9 cellular contexts compared by ENCODE assay signal in the genomic region with DNA sequence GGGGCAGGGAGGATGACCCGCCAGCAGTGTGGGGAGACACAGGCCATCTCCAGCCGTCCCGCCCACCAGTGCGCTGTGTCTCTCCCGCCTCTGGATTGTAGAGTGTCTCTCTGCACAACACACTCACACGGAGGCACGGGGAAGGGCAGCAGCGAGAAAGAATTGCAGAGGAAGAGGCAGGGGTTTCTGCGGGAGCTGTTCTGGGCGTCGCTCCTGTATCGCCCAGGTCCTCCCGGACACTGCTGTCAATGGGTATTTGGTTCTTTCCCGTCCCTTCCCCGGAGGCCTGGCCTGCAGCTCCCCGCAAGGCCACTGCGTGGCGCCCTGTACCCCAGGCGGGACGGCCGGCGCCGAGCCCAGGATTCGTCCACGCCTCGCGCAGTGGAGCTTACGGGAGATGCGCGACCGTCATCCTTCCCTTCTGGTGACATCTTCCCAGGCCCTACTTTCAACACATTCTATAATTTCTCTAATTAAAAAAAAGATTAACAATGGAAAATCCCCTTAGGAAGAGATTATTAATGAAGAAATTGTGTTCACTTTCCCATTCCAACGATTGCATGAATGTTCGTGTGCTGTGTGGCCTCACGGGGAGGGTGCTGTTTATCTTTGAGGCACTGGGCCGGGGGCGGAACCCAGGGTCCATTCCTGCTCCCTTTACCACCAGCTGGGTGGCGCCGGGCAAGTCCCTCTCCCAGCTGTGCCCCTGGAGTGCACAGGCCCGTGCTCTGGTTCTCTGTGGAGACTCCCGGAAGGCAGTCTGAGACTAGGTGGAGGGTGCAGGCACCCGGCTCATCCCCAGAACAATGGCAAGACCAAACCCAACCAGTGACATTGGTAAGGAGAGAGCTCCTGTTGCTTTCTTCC.
A peak's percentile ranks its signal among the peaks of the same experiment; 100 is the strongest.
DNase-seq lines count a peak whose midpoint lies in the region; ATAC-seq, FAIRE-seq and TF ChIP-seq lines count a peak whose summit lies in the region.
"Had no signal": no experiment of that assay in that cellular context is flagged by ENCODE, and none has a peak within 500 bp of the region (broad histone marks: within the 10 kb centered on the region; RNA-seq: fewer than 3 reads in every experiment).

No MANE protein-coding gene starts in this region.

- no peak overlapping the region for H4K91ac ChIP-seq in H1 (replicated peaks; ENCODE audit: insufficient read length, low read length)

- no peak overlapping the region for H3K4ac ChIP-seq in H1 (replicated peaks; ENCODE audit: insufficient read length, low read depth, low read length)

- TF ChIP-seq EP300 in H1 (IDR thresholded peaks at IDR 0.05; ENCODE audit: borderline replicate concordance in 1 of 2, low read depth in 2 of 2, low read length in 2 of 2) (no peak), neural cell (conservative IDR thresholded peaks at IDR 0.05; ENCODE audit: poor library complexity, severe bottlenecking) (no peak)

- H3K27me3 ChIP-seq in H1 (replicated peaks in 1 of 4; ENCODE audit: control insufficient read depth in 3 of 4, extremely low read depth in 1 of 4, insufficient read depth in 3 of 4, low read length in 3 of 4) (peaks cover 0 to 27% (median 10%) of the 10 kb centered on the region in 4 experiments; a peak in 5 of 7 replicates), neural cell (ENCODE audit: insufficient read depth, low read depth, low read length) (no peaks in the 10 kb centered on the region), vagina (no peaks in the 10 kb centered on the region)

- H4K5ac ChIP-seq in H1 (ENCODE audit: insufficient read length, low read depth, low read length) = no peak overlapping the region

- 34% methylated on average over 41 of the region's 41 CpGs; no CpG with 5 or more reads in 1 of the 2 experiments for WGBS in H1 (ENCODE audit: extremely low coverage in 1 of 2, insufficient coverage in 1 of 2, insufficient read length in 1 of 2, insufficient replicate concordance in 2 of 2, low coverage in 1 of 2, low lambda C conversion rate in 2 of 2, missing lambda C conversion rate in 1 of 2), 2 experiments

- H2BK20ac ChIP-seq in H1 (ENCODE audit: low read length) = no peak overlapping the region

- no peak overlapping the region for H3K23ac ChIP-seq in H1 (ENCODE audit: insufficient read length)

- H2BK12ac ChIP-seq in H1 (ENCODE audit: low read depth, low read length) = no peak overlapping the region

- no peaks in the 10 kb centered on the region for H3K79me1 ChIP-seq in H1 (ENCODE audit: low read depth, low read length)

- peaks cover 0 to 10% of the 10 kb centered on the region in 2 experiments for H4K20me1 ChIP-seq in H1 (replicated peaks in 1 of 2; ENCODE audit: control insufficient read depth in 1 of 2, insufficient read depth in 2 of 2, low read length in 2 of 2)
- no peaks in the 10 kb centered on the region for H4K20me1 ChIP-seq in neural cell (ENCODE audit: insufficient read depth)

- DNase-seq in EH (ENCODE audit: low read depth) (peak; percentile 7), HK-2 (ENCODE audit: unreplicated experiment) (peak; percentile 32), H1 (ENCODE audit: low read depth in 1 of 2, low spot score in 2 of 2) (peak; percentile 25 to 95), vagina (ENCODE audit: extremely low spot score in 2 of 2) (no peak)
- no peak for DNase-seq in central memory CD4-positive, alpha-beta T cell

- H3K9me3 ChIP-seq in H1 (ENCODE audit: insufficient read depth in 2 of 2, low read depth in 1 of 2, low read length in 1 of 2) (no peaks in the 10 kb centered on the region), neural cell (ENCODE audit: low read length) (no peaks in the 10 kb centered on the region), vagina (no peaks in the 10 kb centered on the region)

- no peak overlapping the region for H2BK5ac ChIP-seq in H1 (ENCODE audit: low read depth, low read length)

- ATAC-seq in HG03520 (IDR thresholded peaks at IDR 0.05; ENCODE audit: unreplicated experiment) = no peak
- no peak for ATAC-seq in HG02852 (IDR thresholded peaks at IDR 0.05; ENCODE audit: unreplicated experiment)

- H3K18ac ChIP-seq in H1 (ENCODE audit: extremely low read depth, low read length) = no peak overlapping the region; the same call in 1 of the 2 replicates

- no peaks in the 10 kb centered on the region for H3K79me2 ChIP-seq in H1 (ENCODE audit: control insufficient read depth in 1 of 2, insufficient read depth in 2 of 2, low read length in 2 of 2)
- H3K79me2 ChIP-seq in neural cell (replicated peaks; ENCODE audit: insufficient read depth, low read length) = no peaks in the 10 kb centered on the region

- no peaks in the 10 kb centered on the region for H3F3A ChIP-seq in neural cell (ENCODE audit: insufficient read depth, low read length, poor library complexity, severe bottlenecking)

- TF ChIP-seq CTCF in H1 (IDR thresholded peaks at IDR 0.05; ENCODE audit: control extremely low read depth in 1 of 3, insufficient read depth in 1 of 3, low read depth in 1 of 3, low read length in 3 of 3) (peak in 2 of 3 experiments; percentile 92 to 95; a peak in 3 of 4 replicates), neural cell (IDR thresholded peaks at IDR 0.05; ENCODE audit: poor library complexity, severe bottlenecking) (peak; percentile 53), vagina (IDR thresholded peaks at IDR 0.05) (no peak)

- no peaks in the 10 kb centered on the region for H3K9me2 ChIP-seq in neural cell (ENCODE audit: insufficient read depth, low read length)

- TF ChIP-seq POLR2A in H1 (IDR thresholded peaks at IDR 0.05; ENCODE audit: control extremely low read depth in 1 of 2, low read depth in 2 of 2, low read length in 2 of 2) (no peak), vagina (IDR thresholded peaks at IDR 0.05) (no peak)

- H4K8ac ChIP-seq in H1 (ENCODE audit: extremely low read depth, insufficient read depth, low read length) = no peak overlapping the region

- no peak overlapping the region for H2BK120ac ChIP-seq in H1 (replicated peaks; ENCODE audit: low read depth, low read length)

- H3K4me3 ChIP-seq in H1 (ENCODE audit: extremely low read depth in 1 of 4, insufficient read depth in 2 of 4, low read depth in 3 of 4, low read length in 4 of 4) (no peak overlapping the region), neural cell (ENCODE audit: low read length) (no peak overlapping the region), vagina (no peak overlapping the region)

- peaks cover 14% of the 10 kb centered on the region; the same call in 1 of the 2 replicates for H3K23me2 ChIP-seq in H1 (ENCODE audit: low read depth, low read length)

- H3K4me1 ChIP-seq in H1 (replicated peaks in 1 of 4; ENCODE audit: control insufficient read depth in 3 of 4, insufficient read depth in 4 of 4, low read length in 3 of 4) = peaks cover 0 to 3% (median under 1%) of the 10 kb centered on the region in 4 experiments; a peak in 2 of 7 replicates
- H3K4me1 ChIP-seq in vagina = no peaks in the 10 kb centered on the region

- no peak overlapping the region for H3K14ac ChIP-seq in H1 (ENCODE audit: insufficient read length)

- no peak overlapping the region for H3K9ac ChIP-seq in H1 (replicated peaks in 1 of 4; ENCODE audit: extremely low read depth in 1 of 4, low read depth in 3 of 4, low read length in 3 of 4)
- H3K9ac ChIP-seq in neural cell (ENCODE audit: low read length) = no peak overlapping the region

- H2AK5ac ChIP-seq in H1 (ENCODE audit: low read depth, low read length) = no peak overlapping the region

- POLR2A ChIA-PET in H1 (lab: Charles Lee; ENCODE audit: partially characterized antibody) = interaction anchor here (0.6 to 0.7 kb wide), 2 partner anchors 368 to 1319 kb away, joined by 3 read pairs; no protein-coding TSS in a partner anchor

- H3K27ac ChIP-seq in H1 (ENCODE audit: low read depth, low read length) = no peak overlapping the region
- H3K27ac ChIP-seq in neural cell (ENCODE audit: low read length) = no peak overlapping the region
- H3K27ac ChIP-seq in vagina = no peak overlapping the region

- no peak overlapping the region for H3K56ac ChIP-seq in H1 (replicated peaks; ENCODE audit: insufficient read length, low read depth, low read length)

- no peaks in the 10 kb centered on the region for H3K36me3 ChIP-seq in H1 (ENCODE audit: control insufficient read depth in 2 of 4, insufficient read depth in 4 of 4, low read length in 3 of 4)
- H3K36me3 ChIP-seq in neural cell (ENCODE audit: insufficient read depth, low read length) = no peaks in the 10 kb centered on the region
- H3K36me3 ChIP-seq in vagina = no peaks in the 10 kb centered on the region

- intact Hi-C loops in vagina (cut with DNase I) = no loop called here

- FAIRE-seq in H1 (lab: Jason Lieb, UNC) = no peak
- FAIRE-seq: TTC549 had no signal

- TF ChIP-seq RAD21 in H1 (IDR thresholded peaks at IDR 0.05 in 1 of 2, conservative IDR thresholded peaks at IDR 0.05 in 1 of 2; ENCODE audit: low read depth in 2 of 2, low read length in 2 of 2) = peak; percentile 85 to 92
- peak; percentile 19 for TF ChIP-seq RAD21 in neural cell (conservative IDR thresholded peaks at IDR 0.05)

- H2AFZ ChIP-seq in H1 (ENCODE audit: low read length) = 0 out of 2 replicates have a peak overlapping the region, but pooled peaks have one; percentile 65
- no peak overlapping the region for H2AFZ ChIP-seq in neural cell (ENCODE audit: low read depth, low read length)

- CTCF ChIA-PET in H1 (lab: Charles Lee; ENCODE audit: partially characterized antibody) = interaction anchor here (0.7 to 2.6 kb wide), 45 partner anchors 8 to 251 kb away, joined by 3 to 25 read pairs (median 4); no protein-coding TSS in a partner anchor

- no peak overlapping the region for H2BK15ac ChIP-seq in H1 (ENCODE audit: low read length)

- H3K4me2 ChIP-seq in H1 (ENCODE audit: insufficient read depth in 1 of 2, low read depth in 2 of 2, low read length in 2 of 2) = peak overlapping the region in 1 of 2 experiments; percentile 51; a peak in 1 of 4 replicates
- H3K4me2 ChIP-seq in neural cell (ENCODE audit: low read length) = no peak overlapping the region

TF ChIP-seq in H1, 55 proteins besides CTCF, POLR2A, EP300 and RAD21 (continues in another document):
- TF ChIP-seq SIN3A (conservative IDR thresholded peaks at IDR 0.05 in 1 of 2, IDR thresholded peaks at IDR 0.05 in 1 of 2; ENCODE audit: low read depth in 1 of 2, low read length in 2 of 2) (0 out of 4 replicates have a peak, but pooled peaks of 1 of the 2 experiments have one; percentile 32), GABPA (IDR thresholded peaks at IDR 0.05; ENCODE audit: borderline replicate concordance, insufficient read depth, low read length) (peak; percentile 75; the same call in 1 of the 2 replicates), BACH1 (IDR thresholded peaks at IDR 0.05; ENCODE audit: low read length) (peak; percentile 40), CEBPB (IDR thresholded peaks at IDR 0.05; ENCODE audit: low read depth, low read length) (0 out of 2 replicates have a peak, but pooled peaks have one; percentile 1)

TF ChIP-seq in neural cell, 6 proteins besides CTCF, POLR2A, EP300 and RAD21 (continues in another document):
- TF ChIP-seq MXI1 (conservative IDR thresholded peaks at IDR 0.05; ENCODE audit: poor library complexity, severe bottlenecking) (no peak), SMC3 (conservative IDR thresholded peaks at IDR 0.05; ENCODE audit: poor library complexity) (peak; percentile 39), TAF1 (IDR thresholded peaks at IDR 0.05; ENCODE audit: low read depth) (no peak), POLR2AphosphoS5 (IDR thresholded peaks at IDR 0.05) (no peak), EZH2 (IDR thresholded peaks at IDR 0.05; ENCODE audit: borderline replicate concordance, insufficient read depth, low read length, poor library complexity, severe bottlenecking) (no peak)

Comparison
In these comparisons a context has a peak if more than half of its experiments do, and no peak if none do; other contexts are left out.
1. DNase-seq: peak in EH (single experiment), HK-2 (single experiment) and H1 (2 of 2); none in vagina (0 of 2) and central memory CD4-positive, alpha-beta T cell (single experiment).
2. CTCF ChIP-seq: peak in H1 (2 of 3) and neural cell (single experiment); none in vagina (0 of 3).